ENCODE assay signal across 9 cellular contexts in genomic region chr1:203351037-203351625, GRCh38. TPM values are rescaled to one million over a fixed set of nuclear protein-coding genes. Genes with fewer than 3 reads are reported as not detected.
DNase-seq lines count a peak whose midpoint lies in the region; ATAC-seq and TF ChIP-seq lines count a peak whose summit lies in the region.
"Had no signal": no experiment of that assay in that cellular context is flagged by ENCODE, and none has a peak within 500 bp of the region (broad histone marks: within the 10 kb centered on the region; RNA-seq: fewer than 3 reads in every experiment).

FMOD (minus strand) TSS chr1:203351122; CDS start chr1:203348270, 2,852 bp downstream.

- H3K27me3 ChIP-seq in A673 (replicated peaks; ENCODE audit: insufficient read depth, low read depth, low read length, poor library complexity) (no peaks in the 10 kb centered on the region), mucosa of stomach (ENCODE audit: control insufficient read depth, insufficient read depth, low read length) (no peaks in the 10 kb centered on the region)

- no peaks in the 10 kb centered on the region for H3K4me1 ChIP-seq in A673 (ENCODE audit: insufficient read depth, low read length, poor library complexity, severe bottlenecking)
- H3K4me1 ChIP-seq in mucosa of stomach (ENCODE audit: control insufficient read depth, insufficient read depth, low read length), result peaks cover 14% of the 10 kb centered on the region

- CTCF ChIA-PET in A673 (lab: Charles Lee), result interaction anchor here (1.7 kb wide), 1 partner anchor 9 kb away, joined by 7 read pairs; no protein-coding TSS in a partner anchor
- CTCF ChIA-PET in HEK293T (lab: Yijun Ruan, JAX), result interaction anchor here (0.9 to 1.1 kb wide), 2 partner anchors 9 to 84 kb away, joined by 3 to 4 read pairs; no protein-coding TSS in a partner anchor

- TF ChIP-seq CTCF in A673 (conservative IDR thresholded peaks at IDR 0.05; ENCODE audit: low read depth, low read length) (0 out of 2 replicates have a peak, but pooled peaks have one; percentile 18), coronary artery (IDR thresholded peaks at IDR 0.05) (no peak)

- H3K9me3 ChIP-seq in A673 (ENCODE audit: low read depth, low read length, poor library complexity, severe bottlenecking) (no peaks in the 10 kb centered on the region), mucosa of stomach (ENCODE audit: control insufficient read depth, low read length) (no peaks in the 10 kb centered on the region)

- no peak for ATAC-seq in HG02973 (IDR thresholded peaks at IDR 0.05; ENCODE audit: unreplicated experiment)
- ATAC-seq in HG03135 (IDR thresholded peaks at IDR 0.05; ENCODE audit: unreplicated experiment), result no peak

- H3K36me3 ChIP-seq in A673 (ENCODE audit: insufficient read depth, low read length, poor library complexity, severe bottlenecking) (no peaks in the 10 kb centered on the region), mucosa of stomach (ENCODE audit: control insufficient read depth, insufficient read depth, low read length) (no peaks in the 10 kb centered on the region)

- no TSS peak for BruUV-seq in A673 (replicated peaks; lab: Mats Ljungman, UMichigan)

- intact Hi-C loops in A673 (cut with micrococcal nuclease; ENCODE audit: unreplicated experiment), result no loop called here

- POLR2A ChIA-PET in A673 (lab: Charles Lee; ENCODE audit: low non-redundant PET) (no interaction called here), HEK293T (lab: Yijun Ruan, JAX) (no interaction called here)

- no peak within 1 kb of the TSS for H3K27ac ChIP-seq in A673 (ENCODE audit: low read depth, low read length, poor library complexity, severe bottlenecking)
- H3K27ac ChIP-seq in coronary artery, result peak within 1 kb of the TSS; percentile 86 to 92

- H3K4me3 ChIP-seq in A673 (ENCODE audit: low read depth, low read length, poor library complexity, severe bottlenecking) (no peak within 1 kb of the TSS), coronary artery (peak within 1 kb of the TSS; percentile 72), mucosa of stomach (ENCODE audit: low read length) (no peak within 1 kb of the TSS)

- DNase-seq in A673 (ENCODE audit: low spot score) (no peak), HEK293T (ENCODE audit: extremely low spot score) (peak; percentile 46), coronary artery (ENCODE audit: low spot score) (peak; percentile 92), NCI-H1436 (lab: John Stamatoyannopoulos, UW) (no peak)
- no peak for DNase-seq in stimulated activated CD4-positive, alpha-beta T cell treated with anti-CD3 and anti-CD28 coated beads, Interleukin-4, amount 100 ng/mL, for 1 hour

- peak within 1 kb of the TSS; percentile 54 for H3K9ac ChIP-seq in mucosa of stomach (ENCODE audit: low read length)

TF ChIP-seq in HEK293T, 16 proteins besides CTCF, POLR2A, EP300 and RAD21:
- no peak for TF ChIP-seq NFRKB (IDR thresholded peaks at IDR 0.05)
TF ChIP-seq in HEK293T: peak in this region for 0.

RNA-seq across cellular contexts. Expression of gene FMOD, which starts in this region (rescaled TPM):
- 0.35 and 0.69 TPM in 2 replicates for total RNA-seq in A673 (2021)
- total RNA-seq: T-helper 2 cell treated with Interferon-gamma antibody and Interleukin-4, amounts not matched to agents 100 ng/mL and 5 ng/mL, for 36 hours had no signal

Comparison
In these comparisons a context has a peak if more than half of its experiments do, and no peak if none do; other contexts are left out.
1. DNase-seq: peak in HEK293T (single experiment) and coronary artery (single experiment); none in A673 (single experiment), stimulated activated CD4-positive, alpha-beta T cell treated with anti-CD3 and anti-CD28 coated beads, Interleukin-4, amount 100 ng/mL, for 1 hour (single experiment) and NCI-H1436 (single experiment).